Comparison of ENCODE assay signal across 8 cellular contexts in the genomic region with DNA sequence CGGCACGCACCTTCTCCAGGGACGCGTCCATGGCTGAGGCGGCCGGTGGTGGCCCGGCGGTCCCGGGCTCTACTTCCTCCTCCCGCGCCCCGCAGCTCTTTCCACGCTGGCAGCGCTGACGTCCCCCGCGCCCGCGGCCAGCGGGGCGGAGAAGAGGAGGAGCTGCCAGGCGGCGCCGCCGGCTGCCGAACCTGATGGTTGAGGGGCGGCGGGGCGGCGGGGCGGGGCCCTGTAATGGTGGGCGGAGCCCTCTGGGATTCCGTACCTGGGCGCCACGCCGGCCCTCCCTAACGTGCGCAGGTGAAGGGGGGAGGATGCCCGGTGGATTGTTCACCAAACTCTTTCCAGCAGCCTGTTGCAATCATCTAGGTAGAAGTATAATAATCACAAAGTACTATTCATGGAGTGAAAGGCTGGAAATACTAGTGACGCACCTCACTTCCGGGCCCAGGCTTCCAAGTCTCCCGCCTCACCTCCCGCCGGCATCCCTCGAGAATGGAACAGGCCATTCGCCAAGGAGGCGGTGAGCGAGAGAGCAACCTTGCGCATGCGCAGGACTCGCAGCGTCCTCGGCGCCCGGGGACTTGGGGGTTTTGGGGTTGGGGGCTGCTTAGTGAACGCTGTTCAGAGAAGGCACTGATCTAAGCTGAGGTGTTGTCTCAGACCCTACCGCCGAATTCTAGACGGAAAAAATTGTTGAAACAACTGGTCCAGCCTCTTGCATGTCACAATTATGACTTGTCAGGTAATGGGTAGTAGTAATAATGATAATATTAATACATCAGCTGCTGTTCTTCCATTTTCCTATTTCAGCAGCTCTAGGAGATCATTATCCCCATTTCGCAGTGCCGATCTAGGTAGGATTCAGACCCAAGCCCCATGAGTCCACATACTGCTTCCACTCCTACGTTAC.
DNase-seq lines count a peak whose midpoint lies in the region; ATAC-seq, FAIRE-seq and TF ChIP-seq lines count a peak whose summit lies in the region.
"Not testable (repeated sequence)": the region's sequence is repeated elsewhere in the genome, so short reads cannot be mapped to it uniquely, and the experiment has no call there.

No MANE protein-coding gene starts in this region.

- not testable (repeated sequence) for H3K27ac ChIP-seq in caudate nucleus (ENCODE audit: low read depth, low read length)

- peak; percentile 62 for DNase-seq in AML-193 (lab: John Stamatoyannopoulos, UW)
- DNase-seq in NCI-H345 (lab: John Stamatoyannopoulos, UW), result peak; percentile 87
- DNase-seq in activated CD4-positive, CD25-positive, alpha-beta regulatory T cell (lab: John Stamatoyannopoulos, UW), result peak; percentile 72 to 87 (median 81)
- peak in 57 of 61 donors; percentile 19 to 89 (median 72) for DNase-seq in caudate nucleus (lab: John Stamatoyannopoulos, UW)
- peak; percentile 70 to 91 for DNase-seq in stimulated activated CD4-positive, alpha-beta T cell treated with anti-CD3 and anti-CD28 coated beads, Interleukin-12 subunit alpha, Interleukin-12 subunit beta, amount 100 ng/mL, for 24 hours (ENCODE audit: low read depth in 2 of 2)

- peak; percentile 30 for FAIRE-seq in islet of Langerhans (lab: Jason Lieb, UNC)

- peak; percentile 36 for TF ChIP-seq POLR2A in GM19099 (IDR thresholded peaks at IDR 0.05; ENCODE audit: extremely low read depth, insufficient read length, low read depth)

- ATAC-seq in HG03354 (IDR thresholded peaks at IDR 0.05; ENCODE audit: poor library complexity, severe bottlenecking, unreplicated experiment), result peak; percentile 94
